In genomic region chr19:16778796-16779411, GRCh38 we compare ENCODE assay signal across 9 cellular contexts. TPM values are rescaled to one million over a fixed set of nuclear protein-coding genes. Genes with fewer than 3 reads are reported as not detected.
DNase-seq lines count a peak whose midpoint lies in the region; ATAC-seq and TF ChIP-seq lines count a peak whose summit lies in the region.
"Had no signal": no experiment of that assay in that cellular context is flagged by ENCODE, and none has a peak within 500 bp of the region (broad histone marks: within the 10 kb centered on the region; RNA-seq: fewer than 3 reads in every experiment).

No MANE protein-coding gene starts in this region.

- POLR2A ChIA-PET in OCI-LY7 (lab: Charles Lee): no interaction called here

- no peaks in the 10 kb centered on the region for H4K20me1 ChIP-seq in GM23248 (ENCODE audit: insufficient read depth)
- no peaks in the 10 kb centered on the region for H4K20me1 ChIP-seq in OCI-LY7 (ENCODE audit: insufficient read depth, low read length)

- WGBS in GM23248 (ENCODE audit: low coverage in 1 of 2, low lambda C conversion rate in 2 of 2, missing lambda C conversion rate in 2 of 2), 2 experiments: 67 to 68% methylated on average over 8 of the region's 8 CpGs

- no peak overlapping the region for H3K4me3 Mint-ChIP-seq in activated T-cell treated with anti-CD3 and anti-CD28 coated beads, Interleukin-2, amount 50 U/mL, for 4 hours

- no peaks in the 10 kb centered on the region for H3K4me1 ChIP-seq in GM23248 (ENCODE audit: insufficient read depth)
- H3K4me1 ChIP-seq in OCI-LY7 (ENCODE audit: insufficient read depth, low read length, poor library complexity, severe bottlenecking): no peaks in the 10 kb centered on the region

- in situ Hi-C loops in GM23248 (cut with MboI): no loop called here

- H3K79me2 ChIP-seq in GM23248 (ENCODE audit: insufficient read depth): no peaks in the 10 kb centered on the region
- no peaks in the 10 kb centered on the region for H3K79me2 ChIP-seq in OCI-LY7 (ENCODE audit: insufficient read depth, low read depth, low read length)

- H3K9me2 ChIP-seq in GM23248 (ENCODE audit: insufficient read depth) (no peaks in the 10 kb centered on the region), OCI-LY7 (ENCODE audit: insufficient read depth, low read length) (no peaks in the 10 kb centered on the region)

- BruUV-seq in OCI-LY7 (replicated peaks; lab: Mats Ljungman, UMichigan): no TSS peak

- H3K9me3 ChIP-seq in GM23248 (ENCODE audit: low read depth): no peaks in the 10 kb centered on the region
- no peaks in the 10 kb centered on the region for H3K9me3 ChIP-seq in OCI-LY7 (ENCODE audit: low read length)

- no peaks in the 10 kb centered on the region for H3F3A ChIP-seq in GM23248 (ENCODE audit: insufficient read depth)

- H3K4me2 ChIP-seq in GM23248 (ENCODE audit: unreplicated experiment): no peak overlapping the region
- no peak overlapping the region for H3K4me2 ChIP-seq in OCI-LY7 (ENCODE audit: low read length)

- no peaks in the 10 kb centered on the region for H3K4me1 Mint-ChIP-seq in activated T-cell treated with anti-CD3 and anti-CD28 coated beads, Interleukin-2, amount 50 U/mL, for 4 hours (ENCODE audit: low read depth)

- H2AFZ ChIP-seq in GM23248: no peak overlapping the region
- no peak overlapping the region for H2AFZ ChIP-seq in OCI-LY7 (ENCODE audit: low read length)

- H3K36me3 ChIP-seq in GM23248 (ENCODE audit: low read depth) (no peaks in the 10 kb centered on the region), OCI-LY7 (ENCODE audit: insufficient read depth, low read length) (no peaks in the 10 kb centered on the region)

- peak; percentile 85 for TF ChIP-seq CTCF in OCI-LY7 (conservative IDR thresholded peaks at IDR 0.05; ENCODE audit: low read length)

- peak; percentile 48 to 63 for ATAC-seq in activated T-cell treated with anti-CD3 and anti-CD28 coated beads, Interleukin-2, amount 50 U/mL, for 4 hours
- ATAC-seq in sciatic nerve (peak; percentile 50), GM21786 (IDR thresholded peaks at IDR 0.05; ENCODE audit: unreplicated experiment) (no peak), HG02759 (IDR thresholded peaks at IDR 0.05; ENCODE audit: unreplicated experiment) (no peak)

- CTCF ChIA-PET in OCI-LY7 (lab: Charles Lee; ENCODE audit: unreplicated experiment): no interaction called here

- no peaks in the 10 kb centered on the region for H3K36me3 Mint-ChIP-seq in activated T-cell treated with anti-CD3 and anti-CD28 coated beads, Interleukin-2, amount 50 U/mL, for 4 hours (ENCODE audit: insufficient read depth)

- peaks cover 20% of the 10 kb centered on the region for H3K27me3 Mint-ChIP-seq in activated T-cell treated with anti-CD3 and anti-CD28 coated beads, Interleukin-2, amount 50 U/mL, for 4 hours (ENCODE audit: low read depth)

- no peaks in the 10 kb centered on the region for H3K9me3 Mint-ChIP-seq in activated T-cell treated with anti-CD3 and anti-CD28 coated beads, Interleukin-2, amount 50 U/mL, for 4 hours

- DNase-seq in CD1c-positive myeloid dendritic cell (ENCODE audit: extremely low spot score) (peak; percentile 65), GM23248 (peak; percentile 57), OCI-LY7 (ENCODE audit: low spot score) (peak; percentile 78), glomerular visceral epithelial cell (ENCODE audit: extremely low spot score) (peak; percentile 74), sciatic nerve (ENCODE audit: low spot score) (no peak)
- peak; percentile 14 for DNase-seq in activated T-cell treated with anti-CD3 and anti-CD28 coated beads, Interleukin-2, amount 50 U/mL, for 4 hours

- intact Hi-C loops in OCI-LY7 (cut with micrococcal nuclease; ENCODE audit: unreplicated experiment): loop anchor here (1.0 to 5.0 kb wide), 4 partner anchors 64 to 273 kb away; no protein-coding TSS in a partner anchor
- intact Hi-C loops in sciatic nerve (cut with DNase I): no loop called here

- H3K9ac ChIP-seq in GM23248: no peak overlapping the region

- H3K27me3 ChIP-seq in GM23248 (replicated peaks; ENCODE audit: insufficient read depth): no peaks in the 10 kb centered on the region; the same call in 1 of the 2 replicates

- H3K4me3 ChIP-seq in GM23248: no peak overlapping the region
- no peak overlapping the region for H3K4me3 ChIP-seq in OCI-LY7 (ENCODE audit: low read depth, low read length, poor library complexity, severe bottlenecking)

- H3K27ac ChIP-seq in GM23248 (no peak overlapping the region), OCI-LY7 (ENCODE audit: low read depth, low read length, poor library complexity, severe bottlenecking) (no peak overlapping the region)

RNA-seq across cellular contexts. Expression of gene SIN3B, which starts 50.3 kb away (rescaled TPM):
- 18.7 and 21.0 TPM in 2 replicates for total RNA-seq in GM23248 (2014; rRNA removed; shearing (Covaris generic))
- polyA plus RNA-seq in GM23248 (2016; fragmentation: Nextera tagmentation; extraction: Ambion mirVana): 11.9 and 14.9 TPM in 2 replicates
- 19.4 and 21.4 TPM in 2 replicates for total RNA-seq in OCI-LY7 (2014; rRNA removed; shearing (Covaris generic))
- total RNA-seq in OCI-LY7 (2022) (44.7 and 45.4 TPM in 2 replicates), sciatic nerve (84.8 TPM)
- 10 to 100 TPM; 40.7 to 43.7 (median 41.2) TPM for total RNA-seq in activated T-cell treated with anti-CD3 and anti-CD28 coated beads, Interleukin-2, amount 50 U/mL, for 4 hours

RNA-seq across cellular contexts. Expression of gene NWD1, which starts 59.3 kb away (rescaled TPM):
- not detected in 2 replicates for total RNA-seq in GM23248 (2014; rRNA removed; shearing (Covaris generic))
- polyA plus RNA-seq in GM23248 (2016; fragmentation: Nextera tagmentation; extraction: Ambion mirVana): not detected in 2 replicates
- total RNA-seq in OCI-LY7 (2014; rRNA removed; shearing (Covaris generic)): 0.05 and 0.09 TPM in 2 replicates
- total RNA-seq in OCI-LY7 (2022) (0.37 and 0.49 TPM in 2 replicates), sciatic nerve (0.22 TPM)
- not detected for total RNA-seq in activated T-cell treated with anti-CD3 and anti-CD28 coated beads, Interleukin-2, amount 50 U/mL, for 4 hours
- total RNA-seq: T-helper 1 cell treated with Interleukin-12 subunit alpha and Interleukin-12 subunit beta and Interleukin-4 antibody, amounts not matched to agents 30 ng/mL and 1 ng/mL, for 36 hours had no signal

Comparison
In these comparisons a context has a peak if more than half of its experiments do, and no peak if none do; other contexts are left out.
1. ATAC-seq: peak in activated T-cell treated with anti-CD3 and anti-CD28 coated beads, Interleukin-2, amount 50 U/mL, for 4 hours (2 of 2) and sciatic nerve (single experiment); none in GM21786 (single experiment) and HG02759 (single experiment).